31 cellular contexts compared by ENCODE assay signal in genomic region chr3:13966302-13966701, GRCh38.
"Had no signal": no experiment of that assay in that cellular context is flagged by ENCODE, and none has a peak within 500 bp of the region (broad histone marks: within the 10 kb centered on the region; RNA-seq: fewer than 3 reads in every experiment).

No MANE protein-coding gene starts in this region.

- ATAC-seq: activated CD4-positive, alpha-beta T cell treated with anti-CD3 and anti-CD28 coated beads for 36 hours; activated CD8-positive, alpha-beta memory T cell treated with anti-CD3 and anti-CD28 coated beads, Interleukin-2, amount 10 ng/mL, durations not matched to agents 7 days and 5 days; activated CD8-positive, alpha-beta T cell treated with anti-CD3 and anti-CD28 coated beads, Interleukin-2, amount 10 ng/mL, durations not matched to agents 7 days and 5 days; activated naive CD4-positive, alpha-beta T cell treated with anti-CD3 and anti-CD28 coated beads, Interleukin-2, amount 50 U/mL, for 72 hours; effector memory CD8-positive, alpha-beta T cell; gastroesophageal sphincter; heart right ventricle; T-helper 17 cell had no signal

- H3K27ac ChIP-seq: ascending aorta, esophagus squamous epithelium, gastroesophageal sphincter, heart right ventricle had no signal

- H3K36me3 Mint-ChIP-seq: activated CD8-positive, alpha-beta memory T cell treated with anti-CD3 and anti-CD28 coated beads, Interleukin-2, amount 10 ng/mL, durations not matched to agents 7 days and 5 days; activated naive CD4-positive, alpha-beta T cell treated with anti-CD3 and anti-CD28 coated beads, Interleukin-2, amount 10 ng/mL, durations not matched to agents 7 days and 5 days; activated naive CD8-positive, alpha-beta T cell treated with anti-CD3 and anti-CD28 coated beads, Interleukin-2, amount 10 ng/mL, durations not matched to agents 7 days and 5 days; brain had no signal

- H3K4me3 ChIP-seq: ascending aorta, esophagus squamous epithelium, gastroesophageal sphincter, heart right ventricle had no signal

- H3K4me1 ChIP-seq: ascending aorta, esophagus squamous epithelium, gastroesophageal sphincter, heart right ventricle had no signal

- DNase-seq: activated CD4-positive, alpha-beta memory T cell treated with anti-CD3 and anti-CD28 coated beads for 36 hours; activated CD4-positive, alpha-beta T cell treated with anti-CD3 and anti-CD28 coated beads for 36 hours; activated CD4-positive, alpha-beta T cell treated with anti-CD3 and anti-CD28 coated beads, Interleukin-2, amount 10 ng/mL, durations not matched to agents 24 days and 14 days; activated CD4-positive, CD25-positive, alpha-beta regulatory T cell; activated CD4-positive, CD25-positive, alpha-beta regulatory T cell treated with anti-CD3 and anti-CD28 coated beads, Interleukin-2, amount 50 U/mL, for 72 hours; activated CD8-positive, alpha-beta memory T cell treated with anti-CD3 and anti-CD28 coated beads, Interleukin-2, amount 10 ng/mL, durations not matched to agents 7 days and 5 days; activated CD8-positive, alpha-beta memory T cell treated with anti-CD3 and anti-CD28 coated beads, Interleukin-2, amount 50 U/mL, for 4 hours; activated CD8-positive, alpha-beta T cell treated with anti-CD3 and anti-CD28 coated beads, Interleukin-2, amount 10 ng/mL, durations not matched to agents 7 days and 5 days; activated effector memory CD4-positive, alpha-beta T cell treated with anti-CD3 and anti-CD28 coated beads, Interleukin-2, amount 50 U/mL, for 16 hours; activated naive CD4-positive, alpha-beta T cell treated with anti-CD3 and anti-CD28 coated beads, Interleukin-2, amount 10 ng/mL, durations not matched to agents 7 days and 5 days; activated naive CD8-positive, alpha-beta T cell treated with anti-CD3 and anti-CD28 coated beads, Interleukin-2, amount 10 ng/mL, durations not matched to agents 7 days and 5 days; activated T-cell treated with anti-CD3 and anti-CD28 coated beads, Interleukin-2, amount 50 U/mL, for 1 hour; activated T-cell treated with anti-CD3 and anti-CD28 coated beads, Interleukin-2, amount 50 U/mL, for 48 hours; cortex of kidney; dermis blood vessel endothelial cell; effector CD4-positive, alpha-beta T cell; effector memory CD8-positive, alpha-beta T cell; esophagus squamous epithelium; foreskin melanocyte; heart right ventricle; T-helper 1 cell; T-helper 17 cell; T1000 had no signal

- H3K27ac Mint-ChIP-seq: activated CD4-positive, alpha-beta memory T cell treated with anti-CD3 and anti-CD28 coated beads for 36 hours; activated CD4-positive, alpha-beta T cell treated with anti-CD3 and anti-CD28 coated beads for 36 hours; activated CD4-positive, alpha-beta T cell treated with anti-CD3 and anti-CD28 coated beads, Interleukin-2, amount 10 ng/mL, durations not matched to agents 24 days and 14 days; activated CD8-positive, alpha-beta memory T cell treated with anti-CD3 and anti-CD28 coated beads, Interleukin-2, amount 10 ng/mL, durations not matched to agents 7 days and 5 days; activated CD8-positive, alpha-beta T cell treated with anti-CD3 and anti-CD28 coated beads, Interleukin-2, amount 10 ng/mL, durations not matched to agents 7 days and 5 days; activated naive CD4-positive, alpha-beta T cell treated with anti-CD3 and anti-CD28 coated beads, Interleukin-2, amount 10 ng/mL, durations not matched to agents 7 days and 5 days; activated naive CD4-positive, alpha-beta T cell treated with anti-CD3 and anti-CD28 coated beads, Interleukin-2, amount 50 U/mL, for 72 hours; activated naive CD8-positive, alpha-beta T cell treated with anti-CD3 and anti-CD28 coated beads, Interleukin-2, amount 10 ng/mL, durations not matched to agents 7 days and 5 days; activated T-helper 1 cell treated with anti-CD3 and anti-CD28 coated beads, Interleukin-12 subunit alpha, Interleukin-12 subunit beta, Interleukin-2, Interleukin-4 antibody, amounts not matched to agents 30 ng/mL and 10 ng/mL and 1 ng/mL, durations not matched to agents 14 hours and 24 hours and 36 hours; activated T-helper 2 cell treated with anti-CD3 and anti-CD28 coated beads, Interferon-gamma antibody, Interleukin-2, Interleukin-4, amounts not matched to agents 10 μg/mL and 5 μg/mL and 100 μg/mL, durations not matched to agents 14 hours and 24 hours and 36 hours; brain; effector memory CD8-positive, alpha-beta T cell; T-helper 17 cell; T-helper 2 cell treated with Interferon-gamma antibody and Interleukin-4, amounts not matched to agents 5 μg/mL and 100 μg/mL, for 36 hours had no signal

- H3K36me3 ChIP-seq: ascending aorta, esophagus squamous epithelium, gastroesophageal sphincter, heart right ventricle had no signal

- H3K27me3 ChIP-seq: ascending aorta, esophagus squamous epithelium, gastroesophageal sphincter had no signal

- H3K9me3 ChIP-seq: ascending aorta, esophagus squamous epithelium had no signal

- H3K4me3 Mint-ChIP-seq: activated CD4-positive, alpha-beta memory T cell treated with anti-CD3 and anti-CD28 coated beads for 36 hours; activated CD4-positive, alpha-beta T cell treated with anti-CD3 and anti-CD28 coated beads for 36 hours; activated CD4-positive, alpha-beta T cell treated with anti-CD3 and anti-CD28 coated beads, Interleukin-2, amount 10 ng/mL, durations not matched to agents 24 days and 14 days; activated CD8-positive, alpha-beta memory T cell treated with anti-CD3 and anti-CD28 coated beads, Interleukin-2, amount 10 ng/mL, durations not matched to agents 7 days and 5 days; activated CD8-positive, alpha-beta T cell treated with anti-CD3 and anti-CD28 coated beads, Interleukin-2, amount 10 ng/mL, durations not matched to agents 7 days and 5 days; activated naive CD4-positive, alpha-beta T cell treated with anti-CD3 and anti-CD28 coated beads, Interleukin-2, amount 10 ng/mL, durations not matched to agents 7 days and 5 days; activated naive CD8-positive, alpha-beta T cell treated with anti-CD3 and anti-CD28 coated beads, Interleukin-2, amount 10 ng/mL, durations not matched to agents 7 days and 5 days; activated T-helper 1 cell treated with anti-CD3 and anti-CD28 coated beads, Interleukin-12 subunit alpha, Interleukin-12 subunit beta, Interleukin-2, Interleukin-4 antibody, amounts not matched to agents 30 ng/mL and 10 ng/mL and 1 ng/mL, durations not matched to agents 14 hours and 24 hours and 36 hours; brain; central memory CD8-positive, alpha-beta T cell; effector memory CD8-positive, alpha-beta T cell; T-helper 17 cell; T-helper 2 cell treated with Interferon-gamma antibody and Interleukin-4, amounts not matched to agents 5 μg/mL and 100 μg/mL, for 36 hours had no signal

- H3K4me1 Mint-ChIP-seq: brain; central memory CD8-positive, alpha-beta T cell; T-helper 17 cell had no signal

- H3K9me3 Mint-ChIP-seq: activated T-helper 2 cell treated with anti-CD3 and anti-CD28 coated beads, Interferon-gamma antibody, Interleukin-2, Interleukin-4, amounts not matched to agents 10 μg/mL and 5 μg/mL and 100 μg/mL, durations not matched to agents 14 hours and 24 hours and 36 hours; central memory CD8-positive, alpha-beta T cell had no signal
